In the genomic region with DNA sequence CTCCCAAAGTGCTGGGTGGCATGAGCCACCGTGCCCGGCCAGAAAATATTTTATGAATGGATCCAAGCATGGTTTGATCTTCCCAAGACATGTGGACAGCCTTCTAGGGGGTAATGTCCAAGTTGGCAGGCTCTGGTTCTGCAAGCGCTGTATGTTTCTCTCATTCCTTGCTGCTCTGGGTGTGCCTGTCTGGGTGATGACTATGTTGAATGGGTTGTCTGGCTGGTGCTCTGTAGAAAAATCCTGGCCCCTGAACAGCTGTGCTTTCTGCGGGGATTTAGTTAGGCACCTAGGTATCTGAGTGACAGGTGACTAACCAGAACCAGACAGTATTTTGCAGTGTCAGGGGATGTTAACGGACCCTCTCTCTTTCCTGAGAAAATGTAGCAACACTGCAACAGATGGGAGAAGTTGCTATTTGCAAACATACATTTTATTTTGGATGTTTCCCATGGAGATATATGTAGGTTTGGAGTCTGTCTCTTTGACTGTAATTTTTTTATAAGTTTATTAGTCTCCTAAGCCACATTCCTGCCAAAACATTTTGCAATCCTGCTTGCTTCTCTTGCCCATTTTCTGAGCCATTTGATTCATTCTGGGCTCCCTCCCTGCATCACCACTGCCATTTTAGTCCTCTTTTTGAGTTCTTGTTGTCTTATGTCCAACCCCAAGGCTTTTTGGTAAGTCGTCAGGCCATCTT, we compare ENCODE assay signal across 1 cellular context.
TF ChIP-seq lines count a peak whose summit lies in the region.

No MANE protein-coding gene starts in this region.

TF ChIP-seq in HepG2, 621 proteins besides CTCF, POLR2A, EP300 and RAD21:
- TF ChIP-seq, protein P1, sequence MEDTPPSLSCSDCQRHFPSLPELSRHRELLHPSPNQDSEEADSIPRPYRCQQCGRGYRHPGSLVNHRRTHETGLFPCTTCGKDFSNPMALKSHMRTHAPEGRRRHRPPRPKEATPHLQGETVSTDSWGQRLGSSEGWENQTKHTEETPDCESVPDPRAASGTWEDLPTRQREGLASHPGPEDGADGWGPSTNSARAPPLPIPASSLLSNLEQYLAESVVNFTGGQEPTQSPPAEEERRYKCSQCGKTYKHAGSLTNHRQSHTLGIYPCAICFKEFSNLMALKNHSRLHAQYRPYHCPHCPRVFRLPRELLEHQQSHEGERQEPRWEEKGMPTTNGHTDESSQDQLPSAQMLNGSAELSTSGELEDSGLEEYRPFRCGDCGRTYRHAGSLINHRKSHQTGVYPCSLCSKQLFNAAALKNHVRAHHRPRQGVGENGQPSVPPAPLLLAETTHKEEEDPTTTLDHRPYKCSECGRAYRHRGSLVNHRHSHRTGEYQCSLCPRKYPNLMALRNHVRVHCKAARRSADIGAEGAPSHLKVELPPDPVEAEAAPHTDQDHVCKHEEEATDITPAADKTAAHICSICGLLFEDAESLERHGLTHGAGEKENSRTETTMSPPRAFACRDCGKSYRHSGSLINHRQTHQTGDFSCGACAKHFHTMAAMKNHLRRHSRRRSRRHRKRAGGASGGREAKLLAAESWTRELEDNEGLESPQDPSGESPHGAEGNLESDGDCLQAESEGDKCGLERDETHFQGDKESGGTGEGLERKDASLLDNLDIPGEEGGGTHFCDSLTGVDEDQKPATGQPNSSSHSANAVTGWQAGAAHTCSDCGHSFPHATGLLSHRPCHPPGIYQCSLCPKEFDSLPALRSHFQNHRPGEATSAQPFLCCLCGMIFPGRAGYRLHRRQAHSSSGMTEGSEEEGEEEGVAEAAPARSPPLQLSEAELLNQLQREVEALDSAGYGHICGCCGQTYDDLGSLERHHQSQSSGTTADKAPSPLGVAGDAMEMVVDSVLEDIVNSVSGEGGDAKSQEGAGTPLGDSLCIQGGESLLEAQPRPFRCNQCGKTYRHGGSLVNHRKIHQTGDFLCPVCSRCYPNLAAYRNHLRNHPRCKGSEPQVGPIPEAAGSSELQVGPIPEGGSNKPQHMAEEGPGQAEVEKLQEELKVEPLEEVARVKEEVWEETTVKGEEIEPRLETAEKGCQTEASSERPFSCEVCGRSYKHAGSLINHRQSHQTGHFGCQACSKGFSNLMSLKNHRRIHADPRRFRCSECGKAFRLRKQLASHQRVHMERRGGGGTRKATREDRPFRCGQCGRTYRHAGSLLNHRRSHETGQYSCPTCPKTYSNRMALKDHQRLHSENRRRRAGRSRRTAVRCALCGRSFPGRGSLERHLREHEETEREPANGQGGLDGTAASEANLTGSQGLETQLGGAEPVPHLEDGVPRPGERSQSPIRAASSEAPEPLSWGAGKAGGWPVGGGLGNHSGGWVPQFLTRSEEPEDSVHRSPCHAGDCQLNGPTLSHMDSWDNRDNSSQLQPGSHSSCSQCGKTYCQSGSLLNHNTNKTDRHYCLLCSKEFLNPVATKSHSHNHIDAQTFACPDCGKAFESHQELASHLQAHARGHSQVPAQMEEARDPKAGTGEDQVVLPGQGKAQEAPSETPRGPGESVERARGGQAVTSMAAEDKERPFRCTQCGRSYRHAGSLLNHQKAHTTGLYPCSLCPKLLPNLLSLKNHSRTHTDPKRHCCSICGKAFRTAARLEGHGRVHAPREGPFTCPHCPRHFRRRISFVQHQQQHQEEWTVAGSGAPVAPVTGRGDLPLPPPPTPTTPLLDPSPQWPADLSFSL (CRISPR knock-in tag; IDR thresholded peaks at IDR 0.05): no peak
- TF ChIP-seq ZNF850 (CRISPR knock-in tag; conservative IDR thresholded peaks at IDR 0.05): no peak
- TF ChIP-seq ZNF160 (CRISPR knock-in tag; IDR thresholded peaks at IDR 0.05): no peak
- TF ChIP-seq, protein P2, sequence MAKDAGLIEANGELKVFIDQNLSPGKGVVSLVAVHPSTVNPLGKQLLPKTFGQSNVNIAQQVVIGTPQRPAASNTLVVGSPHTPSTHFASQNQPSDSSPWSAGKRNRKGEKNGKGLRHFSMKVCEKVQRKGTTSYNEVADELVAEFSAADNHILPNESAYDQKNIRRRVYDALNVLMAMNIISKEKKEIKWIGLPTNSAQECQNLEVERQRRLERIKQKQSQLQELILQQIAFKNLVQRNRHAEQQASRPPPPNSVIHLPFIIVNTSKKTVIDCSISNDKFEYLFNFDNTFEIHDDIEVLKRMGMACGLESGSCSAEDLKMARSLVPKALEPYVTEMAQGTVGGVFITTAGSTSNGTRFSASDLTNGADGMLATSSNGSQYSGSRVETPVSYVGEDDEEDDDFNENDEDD (CRISPR knock-in tag; IDR thresholded peaks at IDR 0.05; ENCODE audit: borderline replicate concordance): no peak
- TF ChIP-seq ZBTB21 (CRISPR knock-in tag; IDR thresholded peaks at IDR 0.05): no peak
